Comparison of ENCODE assay signal across 11 cellular contexts in genomic region chrX:40299028-40299479, GRCh38.
DNase-seq lines count a peak whose midpoint lies in the region; ATAC-seq and TF ChIP-seq lines count a peak whose summit lies in the region.
"Had no signal": no experiment of that assay in that cellular context is flagged by ENCODE, and none has a peak within 500 bp of the region (broad histone marks: within the 10 kb centered on the region; RNA-seq: fewer than 3 reads in every experiment).

No MANE protein-coding gene starts in this region.

- POLR2A ChIA-PET in MCF 10A (lab: Yijun Ruan, JAX) = no interaction called here

- CTCF ChIA-PET in MCF 10A (lab: Yijun Ruan, JAX) = no interaction called here

- DNase-seq in ELR (ENCODE audit: low read depth) (peak; percentile 14), NCI-H1092 (lab: John Stamatoyannopoulos, UW) (peak; percentile 27), dermis blood vessel endothelial cell (peak; percentile 44), osteocyte (ENCODE audit: extremely low spot score, unreplicated experiment) (no peak), NCI-H2196 treated with DMSO at 0.1 percent for 48 hours (lab: John Stamatoyannopoulos, UW; ENCODE audit: unreplicated experiment) (no peak), MCF 10A (ENCODE audit: unreplicated experiment) (no peak)
- DNase-seq in activated CD4-positive, alpha-beta T cell treated with anti-CD3 and anti-CD28 coated beads, Interleukin-2, amount 50 U/mL, for 1 hour = no peak
- DNase-seq: activated CD8-positive, alpha-beta memory T cell treated with anti-CD3 and anti-CD28 coated beads, Interleukin-2, amount 50 U/mL, for 48 hours; NCI-H2081; pancreas had no signal

- H3K36me3 Mint-ChIP-seq in osteocyte (ENCODE audit: unreplicated experiment) (no peaks in the 10 kb centered on the region), MCF 10A (ENCODE audit: insufficient read depth, unreplicated experiment) (no peaks in the 10 kb centered on the region)

- no peak overlapping the region for H3K4me3 Mint-ChIP-seq in osteocyte (ENCODE audit: unreplicated experiment)
- H3K4me3 Mint-ChIP-seq in MCF 10A (ENCODE audit: unreplicated experiment) = no peak overlapping the region

- no peak overlapping the region for H3K27ac Mint-ChIP-seq in osteocyte (ENCODE audit: unreplicated experiment)
- no peak overlapping the region for H3K27ac Mint-ChIP-seq in MCF 10A (ENCODE audit: low read depth, unreplicated experiment)

- intact Hi-C loops in MCF 10A (cut with micrococcal nuclease) = no loop called here

- H3K4me1 Mint-ChIP-seq in osteocyte (ENCODE audit: unreplicated experiment) (peaks cover 13% of the 10 kb centered on the region), MCF 10A (ENCODE audit: insufficient read depth, unreplicated experiment) (no peaks in the 10 kb centered on the region)

- ATAC-seq in HG02884 (IDR thresholded peaks at IDR 0.05; ENCODE audit: unreplicated experiment) = no peak
- ATAC-seq: pancreas had no signal

- H3K9me3 Mint-ChIP-seq in osteocyte (ENCODE audit: unreplicated experiment) = no peaks in the 10 kb centered on the region
- H3K9me3 Mint-ChIP-seq in MCF 10A (ENCODE audit: unreplicated experiment) = no peaks in the 10 kb centered on the region

- no TSS peak for BruUV-seq in MCF 10A (replicated peaks; lab: Mats Ljungman, UMichigan)

- H3K27me3 Mint-ChIP-seq in osteocyte (ENCODE audit: unreplicated experiment) (no peaks in the 10 kb centered on the region), MCF 10A (ENCODE audit: insufficient read depth, unreplicated experiment) (peaks cover 86% of the 10 kb centered on the region)

- TF ChIP-seq CTCF in osteocyte (IDR thresholded peaks at IDR 0.05) = peak; percentile 49
- TF ChIP-seq CTCF in MCF 10A (IDR thresholded peaks at IDR 0.05; ENCODE audit: unreplicated experiment) = no peak

Comparison
In these comparisons a context has a peak if more than half of its experiments do, and no peak if none do; other contexts are left out.
1. DNase-seq: peak in ELR (single experiment), NCI-H1092 (single experiment) and dermis blood vessel endothelial cell (single experiment); none in osteocyte (single experiment), NCI-H2196 treated with DMSO at 0.1 percent for 48 hours (single experiment), activated CD4-positive, alpha-beta T cell treated with anti-CD3 and anti-CD28 coated beads, Interleukin-2, amount 50 U/mL, for 1 hour (single experiment) and MCF 10A (single experiment).